ENCODE assay signal across 1 cellular context in the genomic region with DNA sequence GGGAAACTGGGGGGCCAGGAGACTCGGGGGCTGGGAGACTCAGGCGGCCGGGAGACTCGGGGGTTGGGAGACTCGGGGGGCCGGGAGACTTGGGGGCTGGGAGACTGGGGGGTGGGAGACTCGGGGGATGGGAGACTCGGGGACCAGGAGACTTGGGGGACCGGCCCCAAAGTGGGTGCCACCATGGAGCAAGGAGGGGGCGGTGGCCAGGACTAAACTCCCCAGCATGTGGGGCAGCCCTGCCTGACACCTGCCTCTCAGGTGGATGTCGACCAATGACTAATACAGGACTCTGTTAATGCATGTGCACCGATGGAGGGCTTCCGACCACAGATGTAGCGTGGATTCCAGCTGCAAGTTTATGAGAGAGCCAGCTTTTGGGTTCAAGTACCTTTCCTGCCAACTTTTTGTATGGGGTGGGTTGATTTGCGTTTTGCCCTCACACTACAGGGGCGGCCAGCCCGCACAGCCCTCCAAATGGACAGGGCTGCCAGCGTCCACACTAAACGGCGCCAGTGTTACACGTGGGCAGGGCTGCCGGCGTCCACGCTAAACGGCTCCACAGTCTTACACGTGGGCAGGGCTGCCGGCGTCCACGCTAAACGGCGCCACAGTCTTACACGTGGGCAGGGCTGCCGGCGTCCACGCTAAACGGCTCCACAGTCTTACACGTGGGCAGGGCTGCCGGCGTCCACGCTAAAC.
TF ChIP-seq lines count a peak whose summit lies in the region.

No MANE protein-coding gene starts in this region.

TF ChIP-seq in HepG2, 621 proteins besides CTCF, POLR2A, EP300 and RAD21:
- TF ChIP-seq, protein P1, sequence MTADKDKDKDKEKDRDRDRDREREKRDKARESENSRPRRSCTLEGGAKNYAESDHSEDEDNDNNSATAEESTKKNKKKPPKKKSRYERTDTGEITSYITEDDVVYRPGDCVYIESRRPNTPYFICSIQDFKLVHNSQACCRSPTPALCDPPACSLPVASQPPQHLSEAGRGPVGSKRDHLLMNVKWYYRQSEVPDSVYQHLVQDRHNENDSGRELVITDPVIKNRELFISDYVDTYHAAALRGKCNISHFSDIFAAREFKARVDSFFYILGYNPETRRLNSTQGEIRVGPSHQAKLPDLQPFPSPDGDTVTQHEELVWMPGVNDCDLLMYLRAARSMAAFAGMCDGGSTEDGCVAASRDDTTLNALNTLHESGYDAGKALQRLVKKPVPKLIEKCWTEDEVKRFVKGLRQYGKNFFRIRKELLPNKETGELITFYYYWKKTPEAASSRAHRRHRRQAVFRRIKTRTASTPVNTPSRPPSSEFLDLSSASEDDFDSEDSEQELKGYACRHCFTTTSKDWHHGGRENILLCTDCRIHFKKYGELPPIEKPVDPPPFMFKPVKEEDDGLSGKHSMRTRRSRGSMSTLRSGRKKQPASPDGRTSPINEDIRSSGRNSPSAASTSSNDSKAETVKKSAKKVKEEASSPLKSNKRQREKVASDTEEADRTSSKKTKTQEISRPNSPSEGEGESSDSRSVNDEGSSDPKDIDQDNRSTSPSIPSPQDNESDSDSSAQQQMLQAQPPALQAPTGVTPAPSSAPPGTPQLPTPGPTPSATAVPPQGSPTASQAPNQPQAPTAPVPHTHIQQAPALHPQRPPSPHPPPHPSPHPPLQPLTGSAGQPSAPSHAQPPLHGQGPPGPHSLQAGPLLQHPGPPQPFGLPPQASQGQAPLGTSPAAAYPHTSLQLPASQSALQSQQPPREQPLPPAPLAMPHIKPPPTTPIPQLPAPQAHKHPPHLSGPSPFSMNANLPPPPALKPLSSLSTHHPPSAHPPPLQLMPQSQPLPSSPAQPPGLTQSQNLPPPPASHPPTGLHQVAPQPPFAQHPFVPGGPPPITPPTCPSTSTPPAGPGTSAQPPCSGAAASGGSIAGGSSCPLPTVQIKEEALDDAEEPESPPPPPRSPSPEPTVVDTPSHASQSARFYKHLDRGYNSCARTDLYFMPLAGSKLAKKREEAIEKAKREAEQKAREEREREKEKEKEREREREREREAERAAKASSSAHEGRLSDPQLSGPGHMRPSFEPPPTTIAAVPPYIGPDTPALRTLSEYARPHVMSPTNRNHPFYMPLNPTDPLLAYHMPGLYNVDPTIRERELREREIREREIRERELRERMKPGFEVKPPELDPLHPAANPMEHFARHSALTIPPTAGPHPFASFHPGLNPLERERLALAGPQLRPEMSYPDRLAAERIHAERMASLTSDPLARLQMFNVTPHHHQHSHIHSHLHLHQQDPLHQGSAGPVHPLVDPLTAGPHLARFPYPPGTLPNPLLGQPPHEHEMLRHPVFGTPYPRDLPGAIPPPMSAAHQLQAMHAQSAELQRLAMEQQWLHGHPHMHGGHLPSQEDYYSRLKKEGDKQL (CRISPR knock-in tag; IDR thresholded peaks at IDR 0.05; ENCODE audit: low read depth) = no peak
- TF ChIP-seq ZNF501 (CRISPR knock-in tag; IDR thresholded peaks at IDR 0.05) (no peak), MLXIP (CRISPR knock-in tag; IDR thresholded peaks at IDR 0.05; ENCODE audit: borderline replicate concordance) (no peak), IRF2 (CRISPR knock-in tag; IDR thresholded peaks at IDR 0.05) (no peak), MED1 (CRISPR knock-in tag; IDR thresholded peaks at IDR 0.05) (no peak), ZNF562 (CRISPR knock-in tag; IDR thresholded peaks at IDR 0.05; ENCODE audit: borderline replicate concordance) (no peak), ZNF510 (CRISPR knock-in tag; IDR thresholded peaks at IDR 0.05; ENCODE audit: low read depth) (no peak), TIGD3 (CRISPR knock-in tag; IDR thresholded peaks at IDR 0.05; ENCODE audit: borderline replicate concordance) (no peak), NFE2L2 (IDR thresholded peaks at IDR 0.05; ENCODE audit: low read length) (no peak), GTF3A (CRISPR knock-in tag; conservative IDR thresholded peaks at IDR 0.05) (no peak)
- TF ChIP-seq, protein P2, sequence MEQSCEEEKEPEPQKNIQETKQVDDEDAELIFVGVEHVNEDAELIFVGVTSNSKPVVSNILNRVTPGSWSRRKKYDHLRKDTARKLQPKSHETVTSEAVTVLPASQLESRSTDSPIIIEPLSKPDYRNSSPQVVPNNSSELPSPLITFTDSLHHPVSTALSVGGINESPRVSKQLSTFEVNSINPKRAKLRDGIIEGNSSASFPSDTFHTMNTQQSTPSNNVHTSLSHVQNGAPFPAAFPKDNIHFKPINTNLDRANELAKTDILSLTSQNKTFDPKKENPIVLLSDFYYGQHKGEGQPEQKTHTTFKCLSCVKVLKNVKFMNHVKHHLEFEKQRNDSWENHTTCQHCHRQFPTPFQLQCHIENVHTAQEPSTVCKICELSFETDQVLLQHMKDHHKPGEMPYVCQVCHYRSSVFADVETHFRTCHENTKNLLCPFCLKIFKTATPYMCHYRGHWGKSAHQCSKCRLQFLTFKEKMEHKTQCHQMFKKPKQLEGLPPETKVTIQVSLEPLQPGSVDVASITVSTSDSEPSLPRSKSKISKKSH (CRISPR knock-in tag; IDR thresholded peaks at IDR 0.05; ENCODE audit: borderline replicate concordance) = no peak
- TF ChIP-seq, protein P3, sequence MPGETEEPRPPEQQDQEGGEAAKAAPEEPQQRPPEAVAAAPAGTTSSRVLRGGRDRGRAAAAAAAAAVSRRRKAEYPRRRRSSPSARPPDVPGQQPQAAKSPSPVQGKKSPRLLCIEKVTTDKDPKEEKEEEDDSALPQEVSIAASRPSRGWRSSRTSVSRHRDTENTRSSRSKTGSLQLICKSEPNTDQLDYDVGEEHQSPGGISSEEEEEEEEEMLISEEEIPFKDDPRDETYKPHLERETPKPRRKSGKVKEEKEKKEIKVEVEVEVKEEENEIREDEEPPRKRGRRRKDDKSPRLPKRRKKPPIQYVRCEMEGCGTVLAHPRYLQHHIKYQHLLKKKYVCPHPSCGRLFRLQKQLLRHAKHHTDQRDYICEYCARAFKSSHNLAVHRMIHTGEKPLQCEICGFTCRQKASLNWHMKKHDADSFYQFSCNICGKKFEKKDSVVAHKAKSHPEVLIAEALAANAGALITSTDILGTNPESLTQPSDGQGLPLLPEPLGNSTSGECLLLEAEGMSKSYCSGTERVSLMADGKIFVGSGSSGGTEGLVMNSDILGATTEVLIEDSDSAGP (CRISPR knock-in tag; IDR thresholded peaks at IDR 0.05; ENCODE audit: borderline replicate concordance) = no peak
TF ChIP-seq in HepG2: peak in this region for 0.
